10 cellular contexts compared by ENCODE assay signal in genomic region chr22:26617251-26618199, GRCh38. TPM values are rescaled to one million over a fixed set of nuclear protein-coding genes. Genes with fewer than 3 reads are reported as not detected.
DNase-seq lines count a peak whose midpoint lies in the region; ATAC-seq and TF ChIP-seq lines count a peak whose summit lies in the region.
"Had no signal": no experiment of that assay in that cellular context is flagged by ENCODE, and none has a peak within 500 bp of the region (broad histone marks: within the 10 kb centered on the region; RNA-seq: fewer than 3 reads in every experiment).

CRYBB1 (minus strand) TSS chr22:26618027; CDS start chr22:26616319, 1,708 bp downstream.

- H3K27me3 ChIP-seq in HUES48 (ENCODE audit: control insufficient read depth, insufficient read depth, low read length) (peaks cover 26% of the 10 kb centered on the region), adipocyte (replicated peaks; ENCODE audit: control insufficient read depth, insufficient read depth, low read length) (peaks cover 55% of the 10 kb centered on the region)

- peak; percentile 65 for ATAC-seq in left lobe of liver
- no peak for ATAC-seq in HG03460 (IDR thresholded peaks at IDR 0.05; ENCODE audit: unreplicated experiment)
- no peak for ATAC-seq in HG02610 (IDR thresholded peaks at IDR 0.05; ENCODE audit: unreplicated experiment)

- no peak for TF ChIP-seq CTCF in AG09319 (IDR thresholded peaks at IDR 0.05; ENCODE audit: low read depth, low read length)
- TF ChIP-seq CTCF in MCF 10A (IDR thresholded peaks at IDR 0.05; ENCODE audit: unreplicated experiment) = no peak

- H3K4me1 ChIP-seq in HUES48 (ENCODE audit: control insufficient read depth, insufficient read depth, low read length) = peaks cover 46% of the 10 kb centered on the region
- no peaks in the 10 kb centered on the region for H3K4me1 ChIP-seq in adipocyte (ENCODE audit: control insufficient read depth, insufficient read depth, low read length)
- H3K4me1 ChIP-seq: prostate gland had no signal

- no peak within 1 kb of the TSS for H3K4me3 ChIP-seq in HUES48 (ENCODE audit: low read depth, low read length)
- H3K4me3 ChIP-seq in adipocyte (ENCODE audit: low read length) = no peak within 1 kb of the TSS
- H3K4me3 ChIP-seq: prostate gland had no signal

- H3K9me3 ChIP-seq in HUES48 (ENCODE audit: control insufficient read depth, insufficient read depth, low read length) (no peaks in the 10 kb centered on the region), adipocyte (ENCODE audit: control insufficient read depth, low read length) (no peaks in the 10 kb centered on the region)
- H3K9me3 ChIP-seq: prostate gland had no signal

- H3K4me3 Mint-ChIP-seq in MCF 10A (ENCODE audit: unreplicated experiment) = no peak within 1 kb of the TSS

- peaks cover 32% of the 10 kb centered on the region for H3K27me3 Mint-ChIP-seq in MCF 10A (ENCODE audit: insufficient read depth, unreplicated experiment)

- BruUV-seq in MCF 10A (replicated peaks; lab: Mats Ljungman, UMichigan) = no TSS peak

- intact Hi-C loops in MCF 10A (cut with micrococcal nuclease) = no loop called here

- H3K27ac ChIP-seq in HUES48 (ENCODE audit: low read depth, low read length) = peak within 1 kb of the TSS; percentile 60
- H3K27ac ChIP-seq: prostate gland had no signal

- H3K4me1 Mint-ChIP-seq in MCF 10A (ENCODE audit: insufficient read depth, unreplicated experiment) = no peaks in the 10 kb centered on the region

- no peak within 1 kb of the TSS for H3K9ac ChIP-seq in HUES48 (ENCODE audit: low read depth, low read length)
- no peak within 1 kb of the TSS for H3K9ac ChIP-seq in adipocyte (ENCODE audit: low read length)

- POLR2A ChIA-PET in MCF 10A (lab: Yijun Ruan, JAX) = no interaction called here

- CTCF ChIA-PET in MCF 10A (lab: Yijun Ruan, JAX) = interaction anchor here (0.6 kb wide), 1 partner anchor 280 kb away, joined by 3 read pairs; no protein-coding TSS in a partner anchor

- H3K9me3 Mint-ChIP-seq in MCF 10A (ENCODE audit: unreplicated experiment) = no peaks in the 10 kb centered on the region

- DNase-seq in AG09319 (ENCODE audit: extremely low read depth, low read depth) (peak; percentile 5), adipocyte (ENCODE audit: low read depth) (peak; percentile 9), left lobe of liver (ENCODE audit: low spot score) (no peak), HK-2 (ENCODE audit: unreplicated experiment) (no peak), MCF 10A (ENCODE audit: unreplicated experiment) (no peak)
- DNase-seq: NCI-H2107 had no signal

- no peaks in the 10 kb centered on the region for H3K36me3 ChIP-seq in HUES48 (ENCODE audit: control insufficient read depth, insufficient read depth, low read length)
- H3K36me3 ChIP-seq in adipocyte (ENCODE audit: control insufficient read depth, insufficient read depth, low read length, severe bottlenecking) = no peaks in the 10 kb centered on the region
- H3K36me3 ChIP-seq: prostate gland had no signal

- no peaks in the 10 kb centered on the region for H3K36me3 Mint-ChIP-seq in MCF 10A (ENCODE audit: insufficient read depth, unreplicated experiment)

- no peak within 1 kb of the TSS for H3K27ac Mint-ChIP-seq in MCF 10A (ENCODE audit: low read depth, unreplicated experiment)

RNA-seq across cellular contexts. Expression of gene CRYBB1, which starts in this region (rescaled TPM):
- total RNA-seq in left lobe of liver (not detected), MCF 10A (2022) (not detected in 2 replicates)

Comparison
In these comparisons a context has a peak if more than half of its experiments do, and no peak if none do; other contexts are left out.
1. Peak in ATAC-seq in left lobe of liver; RNA of the gene not detected or under 1 TPM.
2. DNase-seq: peak in AG09319 (single experiment) and adipocyte (single experiment); none in left lobe of liver (single experiment), HK-2 (single experiment) and MCF 10A (single experiment).